ENCODE assay signal across 8 cellular contexts in genomic region chr4:88158360-88159136, GRCh38. TPM values are rescaled to one million over a fixed set of nuclear protein-coding genes. Genes with fewer than 3 reads are reported as not detected.
DNase-seq lines count a peak whose midpoint lies in the region; ATAC-seq, FAIRE-seq and TF ChIP-seq lines count a peak whose summit lies in the region.

Gene ABCG2, minus strand, starts transcription at chr4:88158639. Its CDS starts 18,644 bp downstream, at chr4:88139995.

- no peaks in the 10 kb centered on the region for H3K9me3 ChIP-seq in GM12878 (replicated peaks; ENCODE audit: control insufficient read depth, insufficient read depth, low read length)
- no peaks in the 10 kb centered on the region for H3K9me3 ChIP-seq in iPS-18a (ENCODE audit: control insufficient read depth, low read depth, low read length)
- no peaks in the 10 kb centered on the region for H3K9me3 ChIP-seq in skeletal muscle satellite cell (replicated peaks; ENCODE audit: low read length)

- SMC1A ChIA-PET in GM12878 (lab: Charles Lee; ENCODE audit: uncharacterized antibody, unreplicated experiment), result no interaction called here

- H3K36me3 ChIP-seq in GM12878 (ENCODE audit: control insufficient read depth in 2 of 2, insufficient read depth in 2 of 2, low read length in 1 of 2) (no peaks in the 10 kb centered on the region), iPS-18a (ENCODE audit: control insufficient read depth, low read depth, low read length) (no peaks in the 10 kb centered on the region), skeletal muscle satellite cell (ENCODE audit: insufficient read depth, low read length) (no peaks in the 10 kb centered on the region)

- peaks cover 2% of the 10 kb centered on the region; the same call in 1 of the 2 replicates for H3K4me1 ChIP-seq in GM12878 (ENCODE audit: control insufficient read depth, insufficient read depth, low read length)
- peaks cover 24% of the 10 kb centered on the region for H3K4me1 ChIP-seq in iPS-18a (ENCODE audit: control insufficient read depth, low read depth, low read length)
- peaks cover 7% of the 10 kb centered on the region for H3K4me1 ChIP-seq in skeletal muscle satellite cell (ENCODE audit: control insufficient read depth, insufficient read depth, low read length)

- ATAC-seq in HG02973 (IDR thresholded peaks at IDR 0.05; ENCODE audit: unreplicated experiment) (peak; percentile 52), GM12878 (peak; percentile 53)

- WGBS in GM12878 (ENCODE audit: insufficient coverage, insufficient replicate concordance, low lambda C conversion rate, missing lambda C conversion rate), result 3% methylated on average over 68 of the region's 71 CpGs

- no TSS peak for BruUV-seq in GM12878 (replicated peaks; lab: Mats Ljungman, UMichigan)

- H3K27ac ChIP-seq in GM12878 (ENCODE audit: control insufficient read depth, insufficient read depth) (no peak within 1 kb of the TSS), iPS-18a (ENCODE audit: low read length) (no peak within 1 kb of the TSS)

- no peaks in the 10 kb centered on the region for H3K79me2 ChIP-seq in GM12878 (ENCODE audit: control insufficient read depth, insufficient read depth, low read length)

- H4K20me1 ChIP-seq in GM12878 (ENCODE audit: control insufficient read depth, insufficient read depth), result no peaks in the 10 kb centered on the region

- H3K27me3 ChIP-seq in GM12878 (replicated peaks in 1 of 2; ENCODE audit: control insufficient read depth in 2 of 2, insufficient read depth in 2 of 2, low read length in 1 of 2) (peaks cover 4 to 5% of the 10 kb centered on the region in 2 experiments; a peak in 3 of 4 replicates), iPS-18a (ENCODE audit: control insufficient read depth, insufficient read depth, low read length) (peaks cover 34% of the 10 kb centered on the region), skeletal muscle satellite cell (ENCODE audit: control insufficient read depth, insufficient read depth, low read length) (peaks cover 4% of the 10 kb centered on the region)

- TF ChIP-seq POLR2A in GM12878 (IDR thresholded peaks at IDR 0.05; ENCODE audit: low read depth, low read length), result no peak

- CTCF ChIA-PET in GM12878 (lab: Yijun Ruan, JAX), result no interaction called here

- H3K4me3 ChIP-seq in GM12878 (peak within 1 kb of the TSS; percentile 61), iPS-18a (ENCODE audit: low read length) (peak within 1 kb of the TSS; percentile 58), skeletal muscle satellite cell (ENCODE audit: low read length) (peak within 1 kb of the TSS; percentile 73)

- H3K9ac ChIP-seq in GM12878 (ENCODE audit: control insufficient read depth, insufficient read depth, low read length) (no peak within 1 kb of the TSS; the same call in 1 of the 2 replicates), iPS-18a (ENCODE audit: low read length) (no peak within 1 kb of the TSS), skeletal muscle satellite cell (ENCODE audit: low read depth, low read length) (peak within 1 kb of the TSS; percentile 53)

- H3K4me2 ChIP-seq in GM12878 (ENCODE audit: control insufficient read depth, insufficient read depth), result peak within 1 kb of the TSS; percentile 88
- peak within 1 kb of the TSS; percentile 94 for H3K4me2 ChIP-seq in skeletal muscle satellite cell (ENCODE audit: low read length)

- RAD21 ChIA-PET in GM12878 (lab: Charles Lee; ENCODE audit: unreplicated experiment), result no interaction called here

- in situ Hi-C loops in GM12878 (cut with MboI), result no loop called here

- DNase-seq in SIG-M5 treated with dmso at 0.1 percent for 504 hours (lab: John Stamatoyannopoulos, UW; ENCODE audit: unreplicated experiment) (peak; percentile 26), SIG-M5 (lab: John Stamatoyannopoulos, UW) (no peak), SW480 (ENCODE audit: low spot score) (peak; percentile 49), GM12878 (ENCODE audit: low read depth, low spot score) (no peak), SHP77 (lab: John Stamatoyannopoulos, UW) (no peak)

- no peak for FAIRE-seq in GM12878 (lab: Jason Lieb, UNC)

- POLR2A ChIA-PET in GM12878 (lab: Charles Lee), result no interaction called here

- intact Hi-C loops in GM12878 (cut with micrococcal nuclease; ENCODE audit: unreplicated experiment), result no loop called here

- TF ChIP-seq CTCF in GM12878 (IDR thresholded peaks at IDR 0.05 in 2 of 3, conservative IDR thresholded peaks at IDR 0.05 in 1 of 3; ENCODE audit: control insufficient read depth in 2 of 3, extremely low read depth in 1 of 3, insufficient read depth in 1 of 3, low read depth in 3 of 3, low read length in 3 of 3), result no peak

- TF ChIP-seq RAD21 in GM12878 (IDR thresholded peaks at IDR 0.05; ENCODE audit: insufficient read depth, low read depth, low read length), result no peak

- H2AFZ ChIP-seq in GM12878 (ENCODE audit: control insufficient read depth, low read depth, low read length), result peak within 1 kb of the TSS; percentile 47

- TF ChIP-seq EP300 in GM12878 (IDR thresholded peaks at IDR 0.05; ENCODE audit: borderline replicate concordance in 1 of 2, control insufficient read depth in 1 of 2, low read depth in 2 of 2, low read length in 2 of 2), result no peak

TF ChIP-seq in GM12878, 131 proteins besides CTCF, POLR2A, EP300 and RAD21:
- TF ChIP-seq RCOR1 (conservative IDR thresholded peaks at IDR 0.05; ENCODE audit: low read depth, low read length) (no peak), NR2F1 (conservative IDR thresholded peaks at IDR 0.05) (peak; percentile 52; the same call in 1 of the 2 replicates), GATAD2B (conservative IDR thresholded peaks at IDR 0.05; ENCODE audit: low read depth) (no peak), MTA3 (IDR thresholded peaks at IDR 0.05; ENCODE audit: borderline replicate concordance, low read length) (no peak)
TF ChIP-seq in GM12878: peak in this region for 1.

RNA-seq across cellular contexts. Expression of gene ABCG2, which starts in this region (rescaled TPM):
- total RNA-seq in GM12878 (2013; cell fraction: nucleolus; rRNA removed), result not detected in 2 replicates
- total RNA-seq in GM12878 (2014; rRNA removed) (0.06 TPM in 1 of 2 replicates, not detected in the other), GM12878 (2014; rRNA removed; fragmentation: Illumina TruSeq; extraction: Trizol) (0.04 TPM in 1 of 2 replicates, not detected in the other), GM12878 (2021) (not detected in 2 replicates)
- polyA plus RNA-seq in GM12878 (2011; ENCODE audit: low read depth), result not detected
- polyA plus RNA-seq in GM12878 (2011; rRNA removed) (not detected in 2 replicates), GM12878 (2014; fragmentation: Illumina TruSeq; extraction: Trizol) (0.03 TPM in 2 replicates), GM12878 (2014; fragmentation: Nextera tagmentation; extraction: Ambion mirVana) (not detected), GM12878 (2014; rRNA removed) (not detected in 2 replicates), GM12878 (2016; fragmentation: Nextera tagmentation; extraction: Ambion mirVana) (not detected)
- 0.02 TPM in 1 of 2 replicates, not detected in the other for polyA plus RNA-seq in GM12878 (2011; cell fraction: cytosol; rRNA removed)
- not detected in 2 replicates for polyA plus RNA-seq in GM12878 (2011; cell fraction: nucleus; rRNA removed)
- 0.03 TPM in 1 of 2 replicates, not detected in the other for polyA plus RNA-seq in GM12878 (2012)
- not detected in 2 replicates for polyA minus RNA-seq in GM12878 (2011; rRNA and poly(A)+ RNA removed)
- not detected in 2 replicates for polyA minus RNA-seq in GM12878 (2011; cell fraction: cytosol; rRNA and poly(A)+ RNA removed)
- polyA minus RNA-seq in GM12878 (2011; cell fraction: nucleus; rRNA and poly(A)+ RNA removed), result not detected in 2 replicates
- total RNA-seq in skeletal muscle satellite cell (2012; rRNA removed), result 0.44 and 0.51 TPM in 2 replicates

Comparison
In these comparisons a context has a peak if more than half of its experiments do, and no peak if none do; other contexts are left out.
1. DNase-seq: peak in SIG-M5 treated with dmso at 0.1 percent for 504 hours (single experiment) and SW480 (single experiment); none in SIG-M5 (single experiment), GM12878 (single experiment) and SHP77 (0 of 2).
2. Peak in ATAC-seq, H3K4me3 ChIP-seq and H3K4me2 ChIP-seq in GM12878; RNA of the gene not detected or under 1 TPM.
3. Peak in every context shown above with its lines, with median percentiles within 50 percentile points of each other: H3K4me3 ChIP-seq.